ENCODE assay signal across 27 cellular contexts in genomic region chr11:86510097-86510496, GRCh38.
"Had no signal": no experiment of that assay in that cellular context is flagged by ENCODE, and none has a peak within 500 bp of the region (broad histone marks: within the 10 kb centered on the region; RNA-seq: fewer than 3 reads in every experiment).

No MANE protein-coding gene starts in this region.

- DNase-seq: activated CD4-positive, alpha-beta memory T cell treated with anti-CD3 and anti-CD28 coated beads for 36 hours; activated CD4-positive, alpha-beta T cell treated with anti-CD3 and anti-CD28 coated beads for 48 hours; activated CD8-positive, alpha-beta memory T cell treated with anti-CD3 and anti-CD28 coated beads, Interleukin-2, amount 50 U/mL, for 4 hours; activated gamma-delta T cell; activated naive CD4-positive, alpha-beta T cell treated with anti-CD3 and anti-CD28 coated beads, Interleukin-2, amount 10 ng/mL, durations not matched to agents 7 days and 5 days; activated T-cell treated with anti-CD3 and anti-CD28 coated beads, Interleukin-2, amount 50 U/mL, for 1 hour; dermis blood vessel endothelial cell; effector CD8-positive, alpha-beta T cell; gastrocnemius medialis; hypothalamus; immature natural killer cell; kidney; left colon; midbrain; naive thymus-derived CD8-positive, alpha-beta T cell; nucleus accumbens; stimulated activated CD4-positive, alpha-beta T cell treated with anti-CD3 and anti-CD28 coated beads, Interleukin-2, amount 100 ng/mL, for 48 hours; substantia nigra; tibial artery had no signal

- H3K36me3 Mint-ChIP-seq: activated CD4-positive, alpha-beta memory T cell treated with anti-CD3 and anti-CD28 coated beads for 36 hours; activated naive CD4-positive, alpha-beta T cell treated with anti-CD3 and anti-CD28 coated beads, Interleukin-2, amount 10 ng/mL, durations not matched to agents 7 days and 5 days; memory B cell; naive thymus-derived CD8-positive, alpha-beta T cell had no signal

- H2AFZ ChIP-seq: parathyroid adenoma had no signal

- H3K27me3 ChIP-seq: gastrocnemius medialis, right atrium auricular region, tibial artery had no signal

- H3K27me3 Mint-ChIP-seq: activated CD4-positive, alpha-beta memory T cell treated with anti-CD3 and anti-CD28 coated beads for 36 hours; activated naive CD4-positive, alpha-beta T cell treated with anti-CD3 and anti-CD28 coated beads, Interleukin-2, amount 10 ng/mL, durations not matched to agents 7 days and 5 days; central memory CD8-positive, alpha-beta T cell; memory B cell; naive thymus-derived CD8-positive, alpha-beta T cell; stimulated activated naive CD8-positive, alpha-beta T cell treated with anti-CD3 and anti-CD28 coated beads, Interleukin-15, Interleukin-2, amounts not matched to agents 100 ng/mL and 50 ng/mL, for 24 hours had no signal

- H3K9ac ChIP-seq: parathyroid adenoma had no signal

- H3K79me2 ChIP-seq: parathyroid adenoma had no signal

- H3K4me3 Mint-ChIP-seq: activated CD4-positive, alpha-beta memory T cell treated with anti-CD3 and anti-CD28 coated beads for 36 hours; activated naive CD4-positive, alpha-beta T cell treated with anti-CD3 and anti-CD28 coated beads, Interleukin-2, amount 10 ng/mL, durations not matched to agents 7 days and 5 days; central memory CD8-positive, alpha-beta T cell; immature natural killer cell; memory B cell; naive thymus-derived CD8-positive, alpha-beta T cell; neural crest cell; stimulated activated naive CD8-positive, alpha-beta T cell treated with anti-CD3 and anti-CD28 coated beads, Interleukin-15, Interleukin-2, amounts not matched to agents 100 ng/mL and 50 ng/mL, for 24 hours had no signal

- H3K27ac ChIP-seq: gastrocnemius medialis, parathyroid adenoma, right atrium auricular region, tibial artery, VCaP had no signal

- H3K9me3 ChIP-seq: gastrocnemius medialis, right atrium auricular region, tibial artery had no signal

- ATAC-seq: activated CD4-positive, CD25-positive, alpha-beta regulatory T cell treated with anti-CD3 and anti-CD28 coated beads, Interleukin-2, amount 50 U/mL, for 24 hours; gastrocnemius medialis; naive thymus-derived CD8-positive, alpha-beta T cell had no signal

- H3K9me3 Mint-ChIP-seq: activated CD4-positive, alpha-beta memory T cell treated with anti-CD3 and anti-CD28 coated beads for 36 hours; activated naive CD4-positive, alpha-beta T cell treated with anti-CD3 and anti-CD28 coated beads, Interleukin-2, amount 10 ng/mL, durations not matched to agents 7 days and 5 days; central memory CD8-positive, alpha-beta T cell; immature natural killer cell; memory B cell; naive thymus-derived CD8-positive, alpha-beta T cell; neural crest cell; stimulated activated naive CD8-positive, alpha-beta T cell treated with anti-CD3 and anti-CD28 coated beads, Interleukin-15, Interleukin-2, amounts not matched to agents 100 ng/mL and 50 ng/mL, for 24 hours had no signal

- H3K4me1 Mint-ChIP-seq: activated naive CD4-positive, alpha-beta T cell treated with anti-CD3 and anti-CD28 coated beads, Interleukin-2, amount 10 ng/mL, durations not matched to agents 7 days and 5 days had no signal

- H3K36me3 ChIP-seq: right atrium auricular region had no signal

- H3K27ac Mint-ChIP-seq: activated CD4-positive, alpha-beta memory T cell treated with anti-CD3 and anti-CD28 coated beads for 36 hours; activated naive CD4-positive, alpha-beta T cell treated with anti-CD3 and anti-CD28 coated beads, Interleukin-2, amount 10 ng/mL, durations not matched to agents 7 days and 5 days; immature natural killer cell; memory B cell; naive thymus-derived CD8-positive, alpha-beta T cell; stimulated activated naive CD8-positive, alpha-beta T cell treated with anti-CD3 and anti-CD28 coated beads, Interleukin-15, Interleukin-2, amounts not matched to agents 100 ng/mL and 50 ng/mL, for 24 hours had no signal

- H3K4me3 ChIP-seq: gastrocnemius medialis, right atrium auricular region, tibial artery had no signal
